ENCODE assay signal across 23 cellular contexts in genomic region chrY:7463186-7463585, GRCh38.
"Had no signal": no experiment of that assay in that cellular context is flagged by ENCODE, and none has a peak within 500 bp of the region (broad histone marks: within the 10 kb centered on the region; RNA-seq: fewer than 3 reads in every experiment).

No MANE protein-coding gene starts in this region.

- H3K27ac ChIP-seq: body of pancreas, esophagus squamous epithelium, heart left ventricle, spleen, suprapubic skin, tibial artery, upper lobe of right lung had no signal

- H3K4me1 ChIP-seq: esophagus squamous epithelium, heart left ventricle, spleen, suprapubic skin, upper lobe of right lung had no signal

- H3K4me3 ChIP-seq: body of pancreas, esophagus squamous epithelium, heart left ventricle, spleen, suprapubic skin, tibial artery, upper lobe of right lung had no signal

- DNase-seq: activated B cell treated with CpG ODN at 0.5 μM for 24 hours; activated CD4-positive, alpha-beta T cell treated with anti-CD3 and anti-CD28 coated beads, Interleukin-2, amount 50 U/mL, for 1 hour; activated CD8-positive, alpha-beta T cell treated with anti-CD3 and anti-CD28 coated beads for 36 hours; activated naive CD4-positive, alpha-beta T cell; activated T-cell treated with anti-CD3 and anti-CD28 coated beads, Interleukin-2, amount 50 U/mL, for 4 hours; body of pancreas; dermis blood vessel endothelial cell; effector CD4-positive, alpha-beta T cell; esophagus squamous epithelium; heart left ventricle; hypothalamus; immature natural killer cell; kidney; left colon; midbrain; posterior cingulate gyrus; right cardiac atrium; spleen; stimulated activated naive CD4-positive, alpha-beta T cell; T-helper 2 cell; tibial artery; upper lobe of right lung had no signal

- H3K9me3 ChIP-seq: body of pancreas, esophagus squamous epithelium, heart left ventricle, spleen, suprapubic skin, tibial artery, upper lobe of right lung had no signal

- H3K36me3 ChIP-seq: esophagus squamous epithelium, heart left ventricle, spleen, suprapubic skin, tibial artery, upper lobe of right lung had no signal

- H3K27me3 ChIP-seq: body of pancreas, esophagus squamous epithelium, heart left ventricle, spleen, suprapubic skin, tibial artery, upper lobe of right lung had no signal
